Comparison of ENCODE assay signal across 1 cellular context in genomic region chr6:83847179-83847578, GRCh38.
TF ChIP-seq lines count a peak whose summit lies in the region.

No MANE protein-coding gene starts in this region.

TF ChIP-seq in WTC11, 78 proteins besides CTCF, POLR2A, EP300 and RAD21 (continued from another document):
- TF ChIP-seq ZNF416 (CRISPR knock-in tag; IDR thresholded peaks at IDR 0.05) (no peak), ZBTB21 (CRISPR knock-in tag; IDR thresholded peaks at IDR 0.05; ENCODE audit: borderline replicate concordance) (no peak), ATF6 (CRISPR knock-in tag; IDR thresholded peaks at IDR 0.05) (no peak), SMAD4 (CRISPR knock-in tag; IDR thresholded peaks at IDR 0.05) (no peak)
- TF ChIP-seq, protein P1, sequence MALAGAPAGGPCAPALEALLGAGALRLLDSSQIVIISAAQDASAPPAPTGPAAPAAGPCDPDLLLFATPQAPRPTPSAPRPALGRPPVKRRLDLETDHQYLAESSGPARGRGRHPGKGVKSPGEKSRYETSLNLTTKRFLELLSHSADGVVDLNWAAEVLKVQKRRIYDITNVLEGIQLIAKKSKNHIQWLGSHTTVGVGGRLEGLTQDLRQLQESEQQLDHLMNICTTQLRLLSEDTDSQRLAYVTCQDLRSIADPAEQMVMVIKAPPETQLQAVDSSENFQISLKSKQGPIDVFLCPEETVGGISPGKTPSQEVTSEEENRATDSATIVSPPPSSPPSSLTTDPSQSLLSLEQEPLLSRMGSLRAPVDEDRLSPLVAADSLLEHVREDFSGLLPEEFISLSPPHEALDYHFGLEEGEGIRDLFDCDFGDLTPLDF (CRISPR knock-in tag; IDR thresholded peaks at IDR 0.05): no peak
